1 cellular context compared by ENCODE assay signal in the genomic region with DNA sequence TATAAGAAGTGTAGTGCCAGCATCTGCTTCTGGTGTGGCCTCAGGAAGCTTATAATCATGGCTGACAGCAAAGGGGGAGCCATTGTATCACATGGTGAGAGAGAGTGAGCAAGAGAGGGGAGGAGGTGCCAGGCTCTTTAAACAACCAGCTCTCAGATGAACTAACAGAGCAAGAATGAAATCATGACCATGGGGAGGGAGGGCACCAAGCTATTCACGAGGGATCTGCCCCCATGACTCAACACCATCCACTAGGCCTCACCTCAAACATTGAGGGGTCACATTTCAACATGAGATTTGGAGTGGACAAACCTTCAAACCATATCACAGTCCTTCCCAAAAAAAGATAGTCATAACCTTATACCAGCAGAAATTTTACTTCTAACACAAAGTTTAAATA.
TF ChIP-seq lines count a peak whose summit lies in the region.

No MANE protein-coding gene starts in this region.

TF ChIP-seq in IMR-90, 13 proteins besides CTCF, POLR2A, EP300 and RAD21:
- no peak for TF ChIP-seq CHD1 (IDR thresholded peaks at IDR 0.05; ENCODE audit: low read depth, low read length)
TF ChIP-seq in IMR-90: peak in this region for 0.
